Comparison of ENCODE assay signal across 19 cellular contexts in the genomic region with DNA sequence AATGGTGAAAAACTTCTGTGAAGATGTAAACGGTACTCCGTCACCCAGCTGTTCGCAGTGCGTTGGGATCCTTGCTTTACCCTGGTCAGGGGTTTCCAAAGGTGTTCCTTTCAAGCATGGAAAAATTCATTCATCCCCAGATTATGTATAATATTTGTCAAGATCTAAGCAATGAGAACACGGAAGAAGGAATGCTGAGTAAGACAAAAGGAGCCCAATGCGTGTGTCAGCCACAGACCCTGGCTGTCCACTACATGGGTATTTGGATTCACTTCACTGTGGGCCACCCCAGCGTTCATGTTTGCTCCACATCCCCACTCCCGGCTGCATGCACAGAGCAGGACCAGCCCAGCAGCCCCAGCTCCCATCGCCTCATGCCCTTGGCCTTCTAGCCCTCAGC.
DNase-seq lines count a peak whose midpoint lies in the region; ATAC-seq, FAIRE-seq and TF ChIP-seq lines count a peak whose summit lies in the region.
"Had no signal": no experiment of that assay in that cellular context is flagged by ENCODE, and none has a peak within 500 bp of the region (broad histone marks: within the 10 kb centered on the region; RNA-seq: fewer than 3 reads in every experiment).

No MANE protein-coding gene starts in this region.

- H3K23ac ChIP-seq in IMR-90 (ENCODE audit: low read depth, low read length) (no peak overlapping the region), neuronal stem cell (ENCODE audit: low read depth, low read length, poor library complexity) (no peak overlapping the region)

- H4K20me1 ChIP-seq in IMR-90 (ENCODE audit: insufficient read depth, low read length) (no peaks in the 10 kb centered on the region), K562 (replicated peaks; ENCODE audit: control insufficient read depth, insufficient read depth, low read length) (no peaks in the 10 kb centered on the region)
- H4K20me1 ChIP-seq: BLaER1 treated with 17β-estradiol and CSF1 and Interleukin-3, amounts not matched to agents 10 nM and 100 nM had no signal

- H4K5ac ChIP-seq in IMR-90 (ENCODE audit: low read depth, low read length): no peak overlapping the region

- no peak overlapping the region for H2BK120ac ChIP-seq in IMR-90 (ENCODE audit: low read depth, low read length)
- no peak overlapping the region for H2BK120ac ChIP-seq in neuronal stem cell (ENCODE audit: low read depth, low read length)

- H2AFZ ChIP-seq in IMR-90 (replicated peaks; ENCODE audit: low read length, poor library complexity) (no peak overlapping the region), K562 (ENCODE audit: low read depth, low read length) (no peak overlapping the region; the same call in 1 of the 2 replicates), neuronal stem cell (ENCODE audit: low read length) (peak overlapping the region; percentile 15)
- H2AFZ ChIP-seq: GM23338 had no signal

- no peaks in the 10 kb centered on the region for H3K9me1 ChIP-seq in IMR-90 (ENCODE audit: insufficient read depth, low read length)
- H3K9me1 ChIP-seq in K562 (ENCODE audit: control insufficient read depth, insufficient read depth, low read length): no peaks in the 10 kb centered on the region

- H3K27me3 ChIP-seq in IMR-90 (ENCODE audit: control insufficient read depth, insufficient read depth, low read length) (no peaks in the 10 kb centered on the region), K562 (ENCODE audit: control insufficient read depth in 2 of 2, insufficient read depth in 2 of 2, low read length in 2 of 2) (no peaks in the 10 kb centered on the region), neuronal stem cell (ENCODE audit: control insufficient read depth in 3 of 3, insufficient read depth in 3 of 3, low read depth in 1 of 3, low read length in 3 of 3) (no peaks in the 10 kb centered on the region)
- H3K27me3 ChIP-seq: BE2C; BLaER1 treated with 17β-estradiol and CSF1 and Interleukin-3, amounts not matched to agents 10 nM and 100 nM had no signal

- BruUV-seq in IMR-90 (replicated peaks; lab: Mats Ljungman, UMichigan) (no TSS peak), K562 (replicated peaks; lab: Mats Ljungman, UMichigan) (no TSS peak)

- H2AK5ac ChIP-seq in IMR-90 (ENCODE audit: low read depth, low read length) (no peak overlapping the region), neuronal stem cell (ENCODE audit: low read depth, low read length) (no peak overlapping the region)

- H2BK15ac ChIP-seq in IMR-90 (ENCODE audit: low read depth, low read length) (no peak overlapping the region), neuronal stem cell (ENCODE audit: low read length) (no peak overlapping the region)

- in situ Hi-C loops in IMR-90 (cut with MboI; ENCODE audit: low sequenced_read_pairs): no loop called here
- in situ Hi-C loops in K562 (cut with MboI): no loop called here

- TF ChIP-seq POLR2A in IMR-90 (IDR thresholded peaks at IDR 0.05; ENCODE audit: low read depth, low read length) (no peak), K562 (conservative IDR thresholded peaks at IDR 0.05) (no peak)

- H2AK9ac ChIP-seq in IMR-90 (replicated peaks; ENCODE audit: low read depth, low read length, poor library complexity): no peak overlapping the region

- H3K9me3 ChIP-seq in IMR-90 (ENCODE audit: control insufficient read depth, insufficient read depth, low read length): no peaks in the 10 kb centered on the region
- H3K9me3 ChIP-seq in K562 (replicated peaks; ENCODE audit: control insufficient read depth, insufficient read depth, low read depth, low read length): no peaks in the 10 kb centered on the region
- H3K9me3 ChIP-seq in neuronal stem cell (replicated peaks in 1 of 2; ENCODE audit: control insufficient read depth in 2 of 2, insufficient read depth in 1 of 2, low read depth in 1 of 2, low read length in 2 of 2): no peaks in the 10 kb centered on the region
- H3K9me3 ChIP-seq: BE2C had no signal

- H3K4me2 ChIP-seq in IMR-90 (ENCODE audit: low read depth, low read length): no peak overlapping the region
- no peak overlapping the region for H3K4me2 ChIP-seq in K562 (ENCODE audit: insufficient read depth, low read length)
- H3K4me2 ChIP-seq in neuronal stem cell (ENCODE audit: insufficient read depth, low read length, poor library complexity, severe bottlenecking): no peak overlapping the region
- H3K4me2 ChIP-seq: BLaER1 treated with 17β-estradiol and CSF1 and Interleukin-3, amounts not matched to agents 10 nM and 100 nM; GM23338 had no signal

- FAIRE-seq in K562 (lab: Jason Lieb, UNC): no peak
- FAIRE-seq: GM12891, GM18507 had no signal

- H3K56ac ChIP-seq in IMR-90 (ENCODE audit: extremely low read depth, insufficient read depth, low read length): no peak overlapping the region

- POLR2A ChIA-PET in IMR-90 (lab: Charles Lee; ENCODE audit: unreplicated experiment): no interaction called here
- POLR2A ChIA-PET in K562 (lab: Yijun Ruan, JAX): no interaction called here

- H3K27ac ChIP-seq in IMR-90 (ENCODE audit: insufficient read depth, low read length) (no peak overlapping the region), K562 (ENCODE audit: extremely low read depth, low read depth, low read length) (no peak overlapping the region), neuronal stem cell (replicated peaks; ENCODE audit: low read length) (no peak overlapping the region)
- H3K27ac ChIP-seq: BLaER1 treated with 17β-estradiol and CSF1 and Interleukin-3, amounts not matched to agents 10 nM and 100 nM had no signal

- H3K9ac ChIP-seq in IMR-90 (ENCODE audit: low read depth, low read length): no peak overlapping the region
- no peak overlapping the region for H3K9ac ChIP-seq in K562 (ENCODE audit: insufficient read depth in 1 of 2, low read depth in 2 of 2, low read length in 2 of 2)
- no peak overlapping the region for H3K9ac ChIP-seq in neuronal stem cell (ENCODE audit: low read depth, low read length, poor library complexity)
- H3K9ac ChIP-seq: BLaER1 treated with 17β-estradiol and CSF1 and Interleukin-3, amounts not matched to agents 10 nM and 100 nM had no signal

- H3K79me1 ChIP-seq in IMR-90 (ENCODE audit: low read depth in 1 of 2, low read length in 2 of 2) (no peaks in the 10 kb centered on the region), neuronal stem cell (ENCODE audit: low read depth, low read length) (no peaks in the 10 kb centered on the region)

- no CpG with 5 or more reads among the region's 9 CpGs for WGBS in IMR-90 (ENCODE audit: extremely low coverage in 2 of 2, insufficient read length in 1 of 2), 2 experiments
- 7% methylated on average over 9 of the region's 9 CpGs for WGBS in K562 (ENCODE audit: insufficient coverage, low coverage, missing lambda C conversion rate)
- no CpG with 5 or more reads among the region's 9 CpGs for WGBS in neuronal stem cell (ENCODE audit: extremely low coverage in 2 of 2, insufficient read length in 2 of 2, insufficient replicate concordance in 1 of 2), 2 donors

- H3K4me1 ChIP-seq in IMR-90 (ENCODE audit: control insufficient read depth, insufficient read depth, low read length) (peaks cover 5% of the 10 kb centered on the region; the same call in 1 of the 2 replicates), K562 (replicated peaks in 1 of 2; ENCODE audit: control insufficient read depth in 2 of 2, insufficient read depth in 2 of 2, low read length in 2 of 2) (no peaks in the 10 kb centered on the region), neuronal stem cell (ENCODE audit: control insufficient read depth in 2 of 2, insufficient read depth in 1 of 2, low read depth in 1 of 2, low read length in 2 of 2) (no peaks in the 10 kb centered on the region)
- H3K4me1 ChIP-seq: BE2C; BLaER1 treated with 17β-estradiol and CSF1 and Interleukin-3, amounts not matched to agents 10 nM and 100 nM had no signal

- H4K8ac ChIP-seq in IMR-90 (ENCODE audit: low read depth in 2 of 2, low read length in 2 of 2): no peak overlapping the region
- H4K8ac ChIP-seq in neuronal stem cell (ENCODE audit: low read depth, low read length): no peak overlapping the region

- H3K36me3 ChIP-seq in IMR-90 (ENCODE audit: control insufficient read depth, insufficient read depth, low read length) (no peaks in the 10 kb centered on the region), K562 (ENCODE audit: control insufficient read depth, insufficient read depth, low read length) (no peaks in the 10 kb centered on the region), neuronal stem cell (replicated peaks in 1 of 2; ENCODE audit: control insufficient read depth in 2 of 2, insufficient read depth in 2 of 2, low read length in 2 of 2) (no peaks in the 10 kb centered on the region)
- H3K36me3 ChIP-seq: BE2C; BLaER1 treated with 17β-estradiol and CSF1 and Interleukin-3, amounts not matched to agents 10 nM and 100 nM had no signal

- no peak overlapping the region for H2BK5ac ChIP-seq in IMR-90 (ENCODE audit: low read depth, low read length, poor library complexity, severe bottlenecking)
- H2BK5ac ChIP-seq in neuronal stem cell (ENCODE audit: low read length): no peak overlapping the region

- intact Hi-C loops in IMR-90 (cut with micrococcal nuclease): no loop called here
- intact Hi-C loops in K562 (cut with micrococcal nuclease): no loop called here

- dilution Hi-C loops in IMR-90 (cut with HindIII; ENCODE audit: low sequenced_read_pairs, unreplicated experiment): no loop called here

- TF ChIP-seq CTCF in IMR-90 (conservative IDR thresholded peaks at IDR 0.05; ENCODE audit: low read depth, low read length): no peak
- TF ChIP-seq CTCF in K562 (IDR thresholded peaks at IDR 0.05 in 2 of 3, conservative IDR thresholded peaks at IDR 0.05 in 1 of 3; ENCODE audit: insufficient read depth in 2 of 3, low read depth in 1 of 3, low read length in 3 of 3): no peak

- CTCF ChIA-PET in IMR-90 (lab: Yijun Ruan, JAX): interaction anchor here (0.5 kb wide), 1 partner anchor 11 kb away, joined by 3 read pairs; no protein-coding TSS in a partner anchor
- CTCF ChIA-PET in K562 (lab: Yijun Ruan, JAX; ENCODE audit: low intra/inter-chr PET ratio): no interaction called here

- DNase-seq in IMR-90: no peak
- DNase-seq in K562 (ENCODE audit: extremely low read depth in 1 of 4, low spot score in 3 of 4): no peak
- DNase-seq in neuronal stem cell (ENCODE audit: low spot score): no peak
- no peak for DNase-seq in activated CD4-positive, alpha-beta T cell treated with anti-CD3 and anti-CD28 coated beads, Interleukin-2, amount 50 U/mL, for 4 hours
- no peak for DNase-seq in C1 segment of cervical spinal cord (lab: John Stamatoyannopoulos, UW)
- DNase-seq: BE2C; Calu3; CD4-positive, alpha-beta memory T cell; COR-L47; DMS53; DMS79 treated with DMSO at 0.1 percent for 48 hours; GF-D8; H9 had no signal

- TF ChIP-seq RAD21 in IMR-90 (IDR thresholded peaks at IDR 0.05; ENCODE audit: low read length) (no peak), K562 (CRISPR knock-in tag; conservative IDR thresholded peaks at IDR 0.05 in 1 of 2, IDR thresholded peaks at IDR 0.05 in 1 of 2) (no peak)

- H3K4ac ChIP-seq in IMR-90 (ENCODE audit: low read depth, low read length) (no peak overlapping the region), neuronal stem cell (ENCODE audit: low read length) (no peak overlapping the region)

- H3K4me3 ChIP-seq in IMR-90 (ENCODE audit: insufficient read depth, low read depth, low read length) (no peak overlapping the region), K562 (no peak overlapping the region), neuronal stem cell (ENCODE audit: low read length in 2 of 2) (no peak overlapping the region)
- H3K4me3 ChIP-seq: BLaER1 treated with 17β-estradiol and CSF1 and Interleukin-3, amounts not matched to agents 10 nM and 100 nM; GM23338 had no signal

- H3K14ac ChIP-seq in IMR-90 (replicated peaks; ENCODE audit: low read depth, low read length) (no peak overlapping the region), neuronal stem cell (ENCODE audit: low read length) (no peak overlapping the region)

- H2BK12ac ChIP-seq in neuronal stem cell (ENCODE audit: low read length): no peak overlapping the region

- H3K79me2 ChIP-seq in K562 (ENCODE audit: control insufficient read depth, insufficient read depth, low read length): no peaks in the 10 kb centered on the region

- H4K91ac ChIP-seq in IMR-90 (ENCODE audit: insufficient read depth, low read depth, low read length) (no peak overlapping the region), neuronal stem cell (ENCODE audit: low read depth, low read length, poor library complexity) (no peak overlapping the region)

- TF ChIP-seq EP300 in K562 (IDR thresholded peaks at IDR 0.05; ENCODE audit: low read length): no peak

- ATAC-seq in IMR-90 (ENCODE audit: low read depth): no peak
- no peak for ATAC-seq in K562
- no peak for ATAC-seq in HG03135 (IDR thresholded peaks at IDR 0.05; ENCODE audit: unreplicated experiment)
- ATAC-seq: GM23338, HCT116 had no signal

- H3K18ac ChIP-seq in IMR-90 (ENCODE audit: low read depth, low read length) (no peak overlapping the region), neuronal stem cell (ENCODE audit: low read length) (no peak overlapping the region)

- no peak overlapping the region for H2BK20ac ChIP-seq in IMR-90 (ENCODE audit: low read depth, low read length)
